ENCODE assay signal across 26 cellular contexts in the genomic region with DNA sequence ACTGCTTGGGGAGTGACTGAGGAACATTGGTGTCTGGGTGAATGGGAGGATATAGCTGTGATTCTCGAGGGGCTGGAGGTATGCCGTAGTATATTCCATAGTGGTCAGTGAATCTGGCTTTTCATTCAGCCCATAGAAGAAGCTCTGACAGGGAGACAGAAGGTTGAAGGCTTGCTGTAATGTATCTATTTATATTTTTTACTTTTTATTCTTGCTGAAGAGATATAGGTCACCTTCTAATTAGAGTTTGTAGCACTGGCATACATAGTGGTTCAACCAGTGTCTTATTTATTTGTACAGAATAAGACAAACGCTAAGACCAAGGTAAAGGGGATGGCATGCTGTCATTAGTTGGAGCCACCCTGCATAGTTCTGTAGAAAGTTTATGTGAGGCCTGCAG. TPM values are rescaled to one million over a fixed set of nuclear protein-coding genes. Genes with fewer than 3 reads are reported as not detected.
"Had no signal": no experiment of that assay in that cellular context is flagged by ENCODE, and none has a peak within 500 bp of the region (broad histone marks: within the 10 kb centered on the region; RNA-seq: fewer than 3 reads in every experiment).

No MANE protein-coding gene starts in this region.

- H3K4me2 ChIP-seq: smooth muscle cell had no signal

- H3K36me3 ChIP-seq: pancreas, prostate gland, right lobe of liver, uterus had no signal

- H3K27ac Mint-ChIP-seq: naive thymus-derived CD8-positive, alpha-beta T cell; nephron; stimulated activated memory B cell treated with anti-CD40 and anti-IgM and Interleukin-4, amounts not matched to agents 10 μg/mL and 1 μg/mL and 100 μg/mL, for 72 hours; stimulated activated naive CD8-positive, alpha-beta T cell treated with anti-CD3 and anti-CD28 coated beads, Interleukin-15, amount 100 ng/mL, for 72 hours; type B pancreatic cell had no signal

- H3K4me3 Mint-ChIP-seq: nephron; neural crest cell; stimulated activated memory B cell treated with anti-CD40 and anti-IgM and Interleukin-4, amounts not matched to agents 10 μg/mL and 1 μg/mL and 100 μg/mL, for 72 hours; stimulated activated naive CD8-positive, alpha-beta T cell treated with anti-CD3 and anti-CD28 coated beads, Interleukin-15, amount 100 ng/mL, for 72 hours; type B pancreatic cell had no signal

- H3K27me3 ChIP-seq: left lung, pancreas, right lobe of liver, tibial nerve, uterus had no signal

- H3K27ac ChIP-seq: left lung, pancreas, prostate gland, right lobe of liver, tibial nerve, uterus had no signal

- DNase-seq: hippocampal formation; kidney; left colon; left lung; mesenchymal stem cell; naive thymus-derived CD8-positive, alpha-beta T cell; nucleus accumbens; pancreas; posterior cingulate gyrus; right lobe of liver; stimulated activated CD4-positive, alpha-beta T cell treated with anti-CD3 and anti-CD28 coated beads, Interleukin-1b, Interleukin-23, amount 100 ng/mL, for 48 hours; stimulated activated CD4-positive, alpha-beta T cell treated with anti-CD3 and anti-CD28 coated beads, Interleukin-2, amount 100 ng/mL, for 48 hours; stimulated activated CD4-positive, alpha-beta T cell treated with anti-CD3 and anti-CD28 coated beads, Interleukin-4, amount 100 ng/mL, for 4 hours; stimulated activated CD8-positive, alpha-beta memory T cell treated with anti-CD3 and anti-CD28 coated beads, Interleukin-4, amount 100 ng/mL, for 48 hours; stimulated activated naive CD4-positive, alpha-beta T cell treated with Interleukin-2 at 50 U/mL for 16 hours; stimulated activated naive CD8-positive, alpha-beta T cell treated with anti-CD3 and anti-CD28 coated beads, Interleukin-15, amount 100 ng/mL, for 72 hours; substantia nigra; uterus had no signal

- H3K27me3 Mint-ChIP-seq: naive thymus-derived CD8-positive, alpha-beta T cell; stimulated activated memory B cell treated with anti-CD40 and anti-IgM and Interleukin-4, amounts not matched to agents 10 μg/mL and 1 μg/mL and 100 μg/mL, for 72 hours; stimulated activated naive CD8-positive, alpha-beta T cell treated with anti-CD3 and anti-CD28 coated beads, Interleukin-15, amount 100 ng/mL, for 72 hours; type B pancreatic cell had no signal

- ATAC-seq: left colon; left lung; naive thymus-derived CD8-positive, alpha-beta T cell; pancreas; right lobe of liver; stimulated activated memory B cell treated with anti-CD40 and anti-IgM and Interleukin-4, amounts not matched to agents 10 μg/mL and 1 μg/mL and 100 μg/mL, for 72 hours; stimulated activated naive CD8-positive, alpha-beta T cell treated with anti-CD3 and anti-CD28 coated beads, Interleukin-15, amount 100 ng/mL, for 72 hours had no signal

- H3K9me3 ChIP-seq: left lung, pancreas, prostate gland, right lobe of liver, uterus had no signal

- H3K4me3 ChIP-seq: left lung, lung, pancreas, prostate gland, right lobe of liver, smooth muscle cell, tibial nerve, uterus had no signal

- H3K4me1 ChIP-seq: prostate gland, uterus had no signal

- H3K9me3 Mint-ChIP-seq: type B pancreatic cell had no signal

RNA-seq across cellular contexts. Expression of gene FJX1, which starts 54.3 kb away (rescaled TPM):
- total RNA-seq: naive thymus-derived CD8-positive, alpha-beta T cell had no signal
